ENCODE assay signal across 7 cellular contexts in the genomic region with DNA sequence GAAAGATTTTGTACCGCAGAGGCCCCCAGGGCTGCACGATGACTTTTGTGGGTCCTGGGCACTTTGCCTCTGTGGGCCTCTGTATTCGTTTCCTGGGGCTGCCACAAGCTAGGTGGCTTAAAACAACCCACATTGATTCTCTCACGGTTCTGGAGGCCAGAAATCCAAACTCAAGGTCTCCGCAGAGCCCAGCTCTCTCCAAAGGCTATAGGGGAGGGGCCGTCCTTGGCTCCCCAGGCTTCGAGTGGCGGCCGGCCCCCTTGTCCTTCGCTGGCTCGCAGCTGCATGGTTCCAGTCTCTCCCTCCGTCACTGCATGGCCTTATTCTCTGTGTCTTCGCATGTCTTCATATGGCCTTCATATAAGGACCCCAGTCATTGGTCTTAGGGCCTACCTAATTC.
"Had no signal": no experiment of that assay in that cellular context is flagged by ENCODE, and none has a peak within 500 bp of the region (broad histone marks: within the 10 kb centered on the region; RNA-seq: fewer than 3 reads in every experiment).

No MANE protein-coding gene starts in this region.

- H3K4me3 Mint-ChIP-seq: HFFc6 had no signal

- DNase-seq: GOT3, H7, HFFc6, IMR-90 had no signal

- H3K9me3 ChIP-seq: HAP-1 had no signal

- H3K36me3 ChIP-seq: HAP-1 had no signal

- H3K4me1 ChIP-seq: HAP-1 had no signal

- H3K4me3 ChIP-seq: HAP-1, K562 had no signal

- H3K27ac Mint-ChIP-seq: HFFc6 had no signal

- ATAC-seq: HCT116, K562 had no signal
